21 cellular contexts compared by ENCODE assay signal in genomic region chr21:41813226-41813625, GRCh38. TPM values are rescaled to one million over a fixed set of nuclear protein-coding genes. Genes with fewer than 3 reads are reported as not detected.
"Had no signal": no experiment of that assay in that cellular context is flagged by ENCODE, and none has a peak within 500 bp of the region (broad histone marks: within the 10 kb centered on the region; RNA-seq: fewer than 3 reads in every experiment).

No MANE protein-coding gene starts in this region.

- H3K4me1 ChIP-seq: psoas muscle, testis had no signal

- DNase-seq: dorsolateral prefrontal cortex; effector CD4-positive, alpha-beta T cell; hypothalamus; kidney; mammary epithelial cell; mesendoderm; midbrain; naive thymus-derived CD4-positive, alpha-beta T cell; nucleus accumbens; ovary; psoas muscle; right cardiac atrium; sigmoid colon; spleen; stimulated activated CD4-positive, alpha-beta T cell treated with anti-CD3 and anti-CD28 coated beads, Interleukin-4, amount 100 ng/mL, for 4 hours; stimulated activated naive CD8-positive, alpha-beta T cell treated with anti-CD3 and anti-CD28 coated beads, Interleukin-15, Interleukin-2, amounts not matched to agents 100 U/mL and 50 U/mL, for 24 hours; substantia nigra; testis; tibial artery had no signal

- H3K4me3 ChIP-seq: dorsolateral prefrontal cortex, ovary, psoas muscle, sigmoid colon, spleen, testis, tibial artery had no signal

- H3K36me3 ChIP-seq: ovary had no signal

- H3K27me3 ChIP-seq: dorsolateral prefrontal cortex, ovary, sigmoid colon, spleen, testis, tibial artery had no signal

- H3K9me3 ChIP-seq: ovary, psoas muscle, sigmoid colon, spleen, testis, tibial artery had no signal

- H3K27ac ChIP-seq: dorsolateral prefrontal cortex, ovary, psoas muscle, sigmoid colon, spleen, testis, tibial artery had no signal

RNA-seq across cellular contexts. Expression of gene RIPK4, which starts 46.4 kb away (rescaled TPM):
- total RNA-seq: fibroblast of villous mesenchyme, frontal cortex, psoas muscle, spleen had no signal
